Comparison of ENCODE assay signal across 1 cellular context in the genomic region with DNA sequence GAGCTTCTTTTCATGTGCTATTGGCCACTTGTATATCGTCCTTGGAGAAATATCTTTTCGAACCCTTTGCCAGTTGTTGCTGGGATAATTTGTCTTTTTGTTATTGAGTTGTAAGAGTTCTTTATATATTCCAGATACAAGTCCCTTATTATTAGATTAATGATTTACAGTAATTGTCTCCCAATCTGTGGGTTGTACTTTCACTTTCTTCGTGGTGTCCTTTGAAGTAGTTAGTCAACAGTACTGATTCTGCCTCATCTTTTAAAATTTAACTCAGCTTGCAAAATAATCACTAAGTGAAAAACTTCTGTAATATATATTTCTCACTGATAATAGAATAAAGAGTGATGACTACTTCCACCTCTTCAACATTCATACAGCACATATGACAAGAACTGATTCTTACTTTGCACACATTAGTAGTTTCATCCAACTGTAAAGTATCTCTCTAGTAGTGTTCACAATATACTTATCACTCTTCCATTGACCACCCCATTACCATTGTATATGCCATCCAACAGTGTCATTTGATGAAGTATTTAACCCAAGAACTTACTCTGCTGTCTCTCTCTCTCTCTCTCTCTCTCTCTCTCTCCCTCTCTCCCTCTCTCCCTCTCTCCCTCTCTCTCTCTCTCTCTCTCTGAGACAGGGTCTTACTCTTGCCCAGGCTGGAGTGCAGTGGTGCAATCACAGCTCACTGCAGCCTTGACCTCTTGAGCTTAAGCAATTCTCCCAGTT.
TF ChIP-seq lines count a peak whose summit lies in the region.

No MANE protein-coding gene starts in this region.

TF ChIP-seq in HepG2, 621 proteins besides CTCF, POLR2A, EP300 and RAD21 (continued from another document and continues in another):
- TF ChIP-seq, protein P1, sequence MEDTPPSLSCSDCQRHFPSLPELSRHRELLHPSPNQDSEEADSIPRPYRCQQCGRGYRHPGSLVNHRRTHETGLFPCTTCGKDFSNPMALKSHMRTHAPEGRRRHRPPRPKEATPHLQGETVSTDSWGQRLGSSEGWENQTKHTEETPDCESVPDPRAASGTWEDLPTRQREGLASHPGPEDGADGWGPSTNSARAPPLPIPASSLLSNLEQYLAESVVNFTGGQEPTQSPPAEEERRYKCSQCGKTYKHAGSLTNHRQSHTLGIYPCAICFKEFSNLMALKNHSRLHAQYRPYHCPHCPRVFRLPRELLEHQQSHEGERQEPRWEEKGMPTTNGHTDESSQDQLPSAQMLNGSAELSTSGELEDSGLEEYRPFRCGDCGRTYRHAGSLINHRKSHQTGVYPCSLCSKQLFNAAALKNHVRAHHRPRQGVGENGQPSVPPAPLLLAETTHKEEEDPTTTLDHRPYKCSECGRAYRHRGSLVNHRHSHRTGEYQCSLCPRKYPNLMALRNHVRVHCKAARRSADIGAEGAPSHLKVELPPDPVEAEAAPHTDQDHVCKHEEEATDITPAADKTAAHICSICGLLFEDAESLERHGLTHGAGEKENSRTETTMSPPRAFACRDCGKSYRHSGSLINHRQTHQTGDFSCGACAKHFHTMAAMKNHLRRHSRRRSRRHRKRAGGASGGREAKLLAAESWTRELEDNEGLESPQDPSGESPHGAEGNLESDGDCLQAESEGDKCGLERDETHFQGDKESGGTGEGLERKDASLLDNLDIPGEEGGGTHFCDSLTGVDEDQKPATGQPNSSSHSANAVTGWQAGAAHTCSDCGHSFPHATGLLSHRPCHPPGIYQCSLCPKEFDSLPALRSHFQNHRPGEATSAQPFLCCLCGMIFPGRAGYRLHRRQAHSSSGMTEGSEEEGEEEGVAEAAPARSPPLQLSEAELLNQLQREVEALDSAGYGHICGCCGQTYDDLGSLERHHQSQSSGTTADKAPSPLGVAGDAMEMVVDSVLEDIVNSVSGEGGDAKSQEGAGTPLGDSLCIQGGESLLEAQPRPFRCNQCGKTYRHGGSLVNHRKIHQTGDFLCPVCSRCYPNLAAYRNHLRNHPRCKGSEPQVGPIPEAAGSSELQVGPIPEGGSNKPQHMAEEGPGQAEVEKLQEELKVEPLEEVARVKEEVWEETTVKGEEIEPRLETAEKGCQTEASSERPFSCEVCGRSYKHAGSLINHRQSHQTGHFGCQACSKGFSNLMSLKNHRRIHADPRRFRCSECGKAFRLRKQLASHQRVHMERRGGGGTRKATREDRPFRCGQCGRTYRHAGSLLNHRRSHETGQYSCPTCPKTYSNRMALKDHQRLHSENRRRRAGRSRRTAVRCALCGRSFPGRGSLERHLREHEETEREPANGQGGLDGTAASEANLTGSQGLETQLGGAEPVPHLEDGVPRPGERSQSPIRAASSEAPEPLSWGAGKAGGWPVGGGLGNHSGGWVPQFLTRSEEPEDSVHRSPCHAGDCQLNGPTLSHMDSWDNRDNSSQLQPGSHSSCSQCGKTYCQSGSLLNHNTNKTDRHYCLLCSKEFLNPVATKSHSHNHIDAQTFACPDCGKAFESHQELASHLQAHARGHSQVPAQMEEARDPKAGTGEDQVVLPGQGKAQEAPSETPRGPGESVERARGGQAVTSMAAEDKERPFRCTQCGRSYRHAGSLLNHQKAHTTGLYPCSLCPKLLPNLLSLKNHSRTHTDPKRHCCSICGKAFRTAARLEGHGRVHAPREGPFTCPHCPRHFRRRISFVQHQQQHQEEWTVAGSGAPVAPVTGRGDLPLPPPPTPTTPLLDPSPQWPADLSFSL (CRISPR knock-in tag; IDR thresholded peaks at IDR 0.05): no peak
- TF ChIP-seq FOXJ3 (CRISPR knock-in tag; IDR thresholded peaks at IDR 0.05; ENCODE audit: borderline replicate concordance) (0 out of 2 replicates have a peak, but pooled peaks have one; percentile 37), CREB1 (IDR thresholded peaks at IDR 0.05) (no peak), CREB1 (CRISPR knock-in tag; IDR thresholded peaks at IDR 0.05) (no peak; the same call in 1 of the 2 replicates), PHF21A (CRISPR knock-in tag; IDR thresholded peaks at IDR 0.05) (peak; percentile 75), ZNF354B (CRISPR knock-in tag; IDR thresholded peaks at IDR 0.05) (no peak), SRY (CRISPR knock-in tag; IDR thresholded peaks at IDR 0.05) (no peak), IRX3 (CRISPR knock-in tag; IDR thresholded peaks at IDR 0.05; ENCODE audit: borderline replicate concordance, low read depth) (no peak), TOPORS (CRISPR knock-in tag; IDR thresholded peaks at IDR 0.05) (no peak), ZSCAN21 (CRISPR knock-in tag; IDR thresholded peaks at IDR 0.05; ENCODE audit: borderline replicate concordance) (no peak), THYN1 (CRISPR knock-in tag; IDR thresholded peaks at IDR 0.05; ENCODE audit: borderline replicate concordance, low read depth) (no peak), ZFY (CRISPR knock-in tag; IDR thresholded peaks at IDR 0.05) (no peak), ZBTB8A (CRISPR knock-in tag; IDR thresholded peaks at IDR 0.05; ENCODE audit: borderline replicate concordance, low read depth) (no peak), SIN3A (IDR thresholded peaks at IDR 0.05; ENCODE audit: borderline replicate concordance, low read depth, low read length) (no peak), ZNF772 (CRISPR knock-in tag; IDR thresholded peaks at IDR 0.05) (0 out of 2 replicates have a peak, but pooled peaks have one; percentile 27), ZNF30 (CRISPR knock-in tag; IDR thresholded peaks at IDR 0.05) (no peak), KLF12 (CRISPR knock-in tag; IDR thresholded peaks at IDR 0.05; ENCODE audit: borderline replicate concordance) (no peak), ZNF264 (CRISPR knock-in tag; IDR thresholded peaks at IDR 0.05) (peak; percentile 57; the same call in 1 of the 2 replicates), SRSF4 (IDR thresholded peaks at IDR 0.05; ENCODE audit: low read depth, low read length, poor library complexity, severe bottlenecking) (no peak), CAMTA2 (CRISPR knock-in tag; IDR thresholded peaks at IDR 0.05; ENCODE audit: borderline replicate concordance) (no peak), MIER2 (CRISPR knock-in tag; IDR thresholded peaks at IDR 0.05) (no peak), DNMT1 (CRISPR knock-in tag; IDR thresholded peaks at IDR 0.05) (no peak), MED13 (CRISPR knock-in tag; IDR thresholded peaks at IDR 0.05) (no peak), HNF4A (CRISPR knock-in tag; IDR thresholded peaks at IDR 0.05) (peak; percentile 87), HOXA7 (CRISPR knock-in tag; IDR thresholded peaks at IDR 0.05) (no peak), AGO2 (optimal IDR thresholded peaks at IDR 0.05; ENCODE audit: low read depth, low read length) (no peak), PHF8 (CRISPR knock-in tag; IDR thresholded peaks at IDR 0.05) (no peak), STAT5B (CRISPR knock-in tag; IDR thresholded peaks at IDR 0.05) (no peak), ZNF441 (CRISPR knock-in tag; IDR thresholded peaks at IDR 0.05; ENCODE audit: borderline replicate concordance) (no peak), ZNF256 (CRISPR knock-in tag; conservative IDR thresholded peaks at IDR 0.05) (no peak), ZNF572 (CRISPR knock-in tag; IDR thresholded peaks at IDR 0.05) (no peak), NFKBIZ (CRISPR knock-in tag; IDR thresholded peaks at IDR 0.05) (no peak), ZNF883 (CRISPR knock-in tag; IDR thresholded peaks at IDR 0.05; ENCODE audit: not compliant biosample characterization) (no peak)
- TF ChIP-seq, protein P2, sequence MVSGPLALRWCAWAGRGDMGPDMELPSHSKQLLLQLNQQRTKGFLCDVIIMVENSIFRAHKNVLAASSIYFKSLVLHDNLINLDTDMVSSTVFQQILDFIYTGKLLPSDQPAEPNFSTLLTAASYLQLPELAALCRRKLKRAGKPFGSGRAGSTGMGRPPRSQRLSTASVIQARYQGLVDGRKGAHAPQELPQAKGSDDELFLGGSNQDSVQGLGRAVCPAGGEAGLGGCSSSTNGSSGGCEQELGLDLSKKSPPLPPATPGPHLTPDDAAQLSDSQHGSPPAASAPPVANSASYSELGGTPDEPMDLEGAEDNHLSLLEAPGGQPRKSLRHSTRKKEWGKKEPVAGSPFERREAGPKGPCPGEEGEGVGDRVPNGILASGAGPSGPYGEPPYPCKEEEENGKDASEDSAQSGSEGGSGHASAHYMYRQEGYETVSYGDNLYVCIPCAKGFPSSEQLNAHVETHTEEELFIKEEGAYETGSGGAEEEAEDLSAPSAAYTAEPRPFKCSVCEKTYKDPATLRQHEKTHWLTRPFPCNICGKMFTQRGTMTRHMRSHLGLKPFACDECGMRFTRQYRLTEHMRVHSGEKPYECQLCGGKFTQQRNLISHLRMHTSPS (CRISPR knock-in tag; IDR thresholded peaks at IDR 0.05; ENCODE audit: low read depth): no peak
- TF ChIP-seq, protein P3, sequence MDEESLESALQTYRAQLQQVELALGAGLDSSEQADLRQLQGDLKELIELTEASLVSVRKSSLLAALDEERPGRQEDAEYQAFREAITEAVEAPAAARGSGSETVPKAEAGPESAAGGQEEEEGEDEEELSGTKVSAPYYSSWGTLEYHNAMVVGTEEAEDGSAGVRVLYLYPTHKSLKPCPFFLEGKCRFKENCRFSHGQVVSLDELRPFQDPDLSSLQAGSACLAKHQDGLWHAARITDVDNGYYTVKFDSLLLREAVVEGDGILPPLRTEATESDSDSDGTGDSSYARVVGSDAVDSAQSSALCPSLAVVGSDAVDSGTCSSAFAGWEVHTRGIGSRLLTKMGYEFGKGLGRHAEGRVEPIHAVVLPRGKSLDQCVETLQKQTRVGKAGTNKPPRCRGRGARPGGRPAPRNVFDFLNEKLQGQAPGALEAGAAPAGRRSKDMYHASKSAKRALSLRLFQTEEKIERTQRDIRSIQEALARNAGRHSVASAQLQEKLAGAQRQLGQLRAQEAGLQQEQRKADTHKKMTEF (CRISPR knock-in tag; IDR thresholded peaks at IDR 0.05): no peak
- TF ChIP-seq, protein P4, sequence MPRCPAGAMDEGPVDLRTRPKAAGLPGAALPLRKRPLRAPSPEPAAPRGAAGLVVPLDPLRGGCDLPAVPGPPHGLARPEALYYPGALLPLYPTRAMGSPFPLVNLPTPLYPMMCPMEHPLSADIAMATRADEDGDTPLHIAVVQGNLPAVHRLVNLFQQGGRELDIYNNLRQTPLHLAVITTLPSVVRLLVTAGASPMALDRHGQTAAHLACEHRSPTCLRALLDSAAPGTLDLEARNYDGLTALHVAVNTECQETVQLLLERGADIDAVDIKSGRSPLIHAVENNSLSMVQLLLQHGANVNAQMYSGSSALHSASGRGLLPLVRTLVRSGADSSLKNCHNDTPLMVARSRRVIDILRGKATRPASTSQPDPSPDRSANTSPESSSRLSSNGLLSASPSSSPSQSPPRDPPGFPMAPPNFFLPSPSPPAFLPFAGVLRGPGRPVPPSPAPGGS (CRISPR knock-in tag; IDR thresholded peaks at IDR 0.05): no peak
- TF ChIP-seq, protein P5, sequence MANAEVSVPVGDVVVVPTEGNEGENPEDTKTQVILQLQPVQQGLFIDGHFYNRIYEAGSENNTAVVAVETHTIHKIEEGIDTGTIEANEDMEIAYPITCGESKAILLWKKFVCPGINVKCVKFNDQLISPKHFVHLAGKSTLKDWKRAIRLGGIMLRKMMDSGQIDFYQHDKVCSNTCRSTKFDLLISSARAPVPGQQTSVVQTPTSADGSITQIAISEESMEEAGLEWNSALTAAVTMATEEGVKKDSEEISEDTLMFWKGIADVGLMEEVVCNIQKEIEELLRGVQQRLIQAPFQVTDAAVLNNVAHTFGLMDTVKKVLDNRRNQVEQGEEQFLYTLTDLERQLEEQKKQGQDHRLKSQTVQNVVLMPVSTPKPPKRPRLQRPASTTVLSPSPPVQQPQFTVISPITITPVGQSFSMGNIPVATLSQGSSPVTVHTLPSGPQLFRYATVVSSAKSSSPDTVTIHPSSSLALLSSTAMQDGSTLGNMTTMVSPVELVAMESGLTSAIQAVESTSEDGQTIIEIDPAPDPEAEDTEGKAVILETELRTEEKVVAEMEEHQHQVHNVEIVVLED (CRISPR knock-in tag; IDR thresholded peaks at IDR 0.05; ENCODE audit: borderline replicate concordance): no peak
- TF ChIP-seq, protein P6, sequence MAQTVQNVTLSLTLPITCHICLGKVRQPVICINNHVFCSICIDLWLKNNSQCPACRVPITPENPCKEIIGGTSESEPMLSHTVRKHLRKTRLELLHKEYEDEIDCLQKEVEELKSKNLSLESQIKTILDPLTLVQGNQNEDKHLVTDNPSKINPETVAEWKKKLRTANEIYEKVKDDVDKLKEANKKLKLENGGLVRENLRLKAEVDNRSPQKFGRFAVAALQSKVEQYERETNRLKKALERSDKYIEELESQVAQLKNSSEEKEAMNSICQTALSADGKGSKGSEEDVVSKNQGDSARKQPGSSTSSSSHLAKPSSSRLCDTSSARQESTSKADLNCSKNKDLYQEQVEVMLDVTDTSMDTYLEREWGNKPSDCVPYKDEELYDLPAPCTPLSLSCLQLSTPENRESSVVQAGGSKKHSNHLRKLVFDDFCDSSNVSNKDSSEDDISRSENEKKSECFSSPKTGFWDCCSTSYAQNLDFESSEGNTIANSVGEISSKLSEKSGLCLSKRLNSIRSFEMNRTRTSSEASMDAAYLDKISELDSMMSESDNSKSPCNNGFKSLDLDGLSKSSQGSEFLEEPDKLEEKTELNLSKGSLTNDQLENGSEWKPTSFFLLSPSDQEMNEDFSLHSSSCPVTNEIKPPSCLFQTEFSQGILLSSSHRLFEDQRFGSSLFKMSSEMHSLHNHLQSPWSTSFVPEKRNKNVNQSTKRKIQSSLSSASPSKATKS (CRISPR knock-in tag; IDR thresholded peaks at IDR 0.05): no peak
- TF ChIP-seq, protein P7, sequence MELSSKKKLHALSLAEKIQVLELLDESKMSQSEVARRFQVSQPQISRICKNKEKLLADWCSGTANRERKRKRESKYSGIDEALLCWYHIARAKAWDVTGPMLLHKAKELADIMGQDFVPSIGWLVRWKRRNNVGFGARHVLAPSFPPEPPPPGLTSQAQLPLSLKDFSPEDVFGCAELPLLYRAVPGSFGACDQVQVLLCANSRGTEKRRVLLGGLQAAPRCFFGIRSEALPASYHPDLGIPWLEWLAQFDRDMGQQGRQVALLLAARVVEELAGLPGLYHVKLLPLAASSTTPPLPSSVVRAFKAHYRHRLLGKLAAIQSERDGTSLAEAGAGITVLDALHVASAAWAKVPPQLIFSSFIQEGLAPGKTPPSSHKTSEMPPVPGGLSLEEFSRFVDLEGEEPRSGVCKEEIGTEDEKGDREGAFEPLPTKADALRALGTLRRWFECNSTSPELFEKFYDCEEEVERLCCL (CRISPR knock-in tag; IDR thresholded peaks at IDR 0.05; ENCODE audit: borderline replicate concordance): no peak
- TF ChIP-seq, protein P8, sequence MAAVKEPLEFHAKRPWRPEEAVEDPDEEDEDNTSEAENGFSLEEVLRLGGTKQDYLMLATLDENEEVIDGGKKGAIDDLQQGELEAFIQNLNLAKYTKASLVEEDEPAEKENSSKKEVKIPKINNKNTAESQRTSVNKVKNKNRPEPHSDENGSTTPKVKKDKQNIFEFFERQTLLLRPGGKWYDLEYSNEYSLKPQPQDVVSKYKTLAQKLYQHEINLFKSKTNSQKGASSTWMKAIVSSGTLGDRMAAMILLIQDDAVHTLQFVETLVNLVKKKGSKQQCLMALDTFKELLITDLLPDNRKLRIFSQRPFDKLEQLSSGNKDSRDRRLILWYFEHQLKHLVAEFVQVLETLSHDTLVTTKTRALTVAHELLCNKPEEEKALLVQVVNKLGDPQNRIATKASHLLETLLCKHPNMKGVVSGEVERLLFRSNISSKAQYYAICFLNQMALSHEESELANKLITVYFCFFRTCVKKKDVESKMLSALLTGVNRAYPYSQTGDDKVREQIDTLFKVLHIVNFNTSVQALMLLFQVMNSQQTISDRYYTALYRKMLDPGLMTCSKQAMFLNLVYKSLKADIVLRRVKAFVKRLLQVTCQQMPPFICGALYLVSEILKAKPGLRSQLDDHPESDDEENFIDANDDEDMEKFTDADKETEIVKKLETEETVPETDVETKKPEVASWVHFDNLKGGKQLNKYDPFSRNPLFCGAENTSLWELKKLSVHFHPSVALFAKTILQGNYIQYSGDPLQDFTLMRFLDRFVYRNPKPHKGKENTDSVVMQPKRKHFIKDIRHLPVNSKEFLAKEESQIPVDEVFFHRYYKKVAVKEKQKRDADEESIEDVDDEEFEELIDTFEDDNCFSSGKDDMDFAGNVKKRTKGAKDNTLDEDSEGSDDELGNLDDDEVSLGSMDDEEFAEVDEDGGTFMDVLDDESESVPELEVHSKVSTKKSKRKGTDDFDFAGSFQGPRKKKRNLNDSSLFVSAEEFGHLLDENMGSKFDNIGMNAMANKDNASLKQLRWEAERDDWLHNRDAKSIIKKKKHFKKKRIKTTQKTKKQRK (IDR thresholded peaks at IDR 0.05; ENCODE audit: low read length): no peak
